Comparison of ENCODE assay signal across 24 cellular contexts in the genomic region with DNA sequence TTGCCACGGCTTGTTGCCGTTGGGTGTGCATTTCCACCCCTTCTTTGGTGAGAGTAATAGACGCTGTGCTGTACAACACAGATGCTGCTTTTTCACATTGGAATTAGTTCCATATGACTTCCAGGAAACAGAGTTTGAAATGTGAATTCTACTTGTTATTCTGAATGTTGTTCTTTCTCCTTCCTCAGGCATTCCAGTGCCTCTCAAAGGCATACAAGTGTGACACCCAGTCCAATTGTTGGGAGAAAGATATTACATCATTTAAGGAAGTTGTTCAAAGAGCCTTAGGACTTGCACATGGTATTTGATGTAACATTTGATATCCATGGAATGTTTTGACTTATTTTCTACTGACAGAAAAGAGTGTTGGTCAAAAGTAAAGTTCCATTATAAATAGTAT.
DNase-seq lines count a peak whose midpoint lies in the region; ATAC-seq, FAIRE-seq and TF ChIP-seq lines count a peak whose summit lies in the region.
"Had no signal": no experiment of that assay in that cellular context is flagged by ENCODE, and none has a peak within 500 bp of the region (broad histone marks: within the 10 kb centered on the region; RNA-seq: fewer than 3 reads in every experiment).

No MANE protein-coding gene starts in this region.

- TF ChIP-seq RAD21 in K562 (CRISPR knock-in tag; conservative IDR thresholded peaks at IDR 0.05 in 1 of 2, IDR thresholded peaks at IDR 0.05 in 1 of 2) = no peak

- no peak for TF ChIP-seq POLR2A in K562 (conservative IDR thresholded peaks at IDR 0.05)

- H3K9me3 ChIP-seq in K562 (replicated peaks; ENCODE audit: control insufficient read depth, insufficient read depth, low read depth, low read length) = no peaks in the 10 kb centered on the region; the same call in 1 of the 2 replicates
- H3K9me3 ChIP-seq in PC-3 (ENCODE audit: low read length) = no peaks in the 10 kb centered on the region
- H3K9me3 ChIP-seq: left ventricle myocardium inferior, transverse colon had no signal

- H3K4me1 Mint-ChIP-seq in Calu3 (ENCODE audit: low read depth, unreplicated experiment) = peaks cover 20% of the 10 kb centered on the region
- H3K4me1 Mint-ChIP-seq in osteocyte (ENCODE audit: unreplicated experiment) = peaks cover 21% of the 10 kb centered on the region
- no peaks in the 10 kb centered on the region for H3K4me1 Mint-ChIP-seq in activated T-cell treated with anti-CD3 and anti-CD28 coated beads, Interleukin-2, amount 50 U/mL, for 4 hours (ENCODE audit: low read depth)
- H3K4me1 Mint-ChIP-seq: activated CD4-positive, alpha-beta T cell treated with anti-CD3 and anti-CD28 coated beads, Interleukin-2, amount 10 ng/mL, durations not matched to agents 7 days and 5 days; activated naive CD8-positive, alpha-beta T cell treated with anti-CD3 and anti-CD28 coated beads, Interleukin-2, amount 10 ng/mL, durations not matched to agents 7 days and 5 days; activated T-helper 17 cell treated with anti-CD3 and anti-CD28 coated beads, Interleukin-2, amount 50 U/mL, for 72 hours had no signal

- H3K9ac ChIP-seq in K562 (ENCODE audit: insufficient read depth in 1 of 2, low read depth in 2 of 2, low read length in 2 of 2) (no peak overlapping the region), PC-3 (ENCODE audit: low read length) (no peak overlapping the region)

- no peaks in the 10 kb centered on the region for H3K27me3 Mint-ChIP-seq in Calu3 (ENCODE audit: unreplicated experiment)
- no peaks in the 10 kb centered on the region for H3K27me3 Mint-ChIP-seq in osteocyte (ENCODE audit: unreplicated experiment)
- no peaks in the 10 kb centered on the region for H3K27me3 Mint-ChIP-seq in activated T-cell treated with anti-CD3 and anti-CD28 coated beads, Interleukin-2, amount 50 U/mL, for 4 hours (ENCODE audit: low read depth)
- H3K27me3 Mint-ChIP-seq: activated CD4-positive, alpha-beta T cell treated with anti-CD3 and anti-CD28 coated beads, Interleukin-2, amount 10 ng/mL, durations not matched to agents 7 days and 5 days; activated naive CD8-positive, alpha-beta T cell treated with anti-CD3 and anti-CD28 coated beads, Interleukin-2, amount 10 ng/mL, durations not matched to agents 7 days and 5 days; activated T-helper 17 cell treated with anti-CD3 and anti-CD28 coated beads, Interleukin-2, amount 50 U/mL, for 72 hours; brain; dendritic cell treated with granulocyte-macrophage colony-stimulating factor and Interleukin-4, amounts not matched to agents 40 ng/mL and 50 ng/mL, for 4 days had no signal

- TF ChIP-seq CTCF in Calu3 (IDR thresholded peaks at IDR 0.05; ENCODE audit: unreplicated experiment) = no peak
- TF ChIP-seq CTCF in K562 (IDR thresholded peaks at IDR 0.05 in 2 of 3, conservative IDR thresholded peaks at IDR 0.05 in 1 of 3; ENCODE audit: insufficient read depth in 2 of 3, low read depth in 1 of 3, low read length in 3 of 3) = no peak
- no peak for TF ChIP-seq CTCF in osteocyte (IDR thresholded peaks at IDR 0.05)
- no peak for TF ChIP-seq CTCF in PC-3 (conservative IDR thresholded peaks at IDR 0.05; ENCODE audit: low read depth, low read length)

- CTCF ChIA-PET in Calu3 (lab: Charles Lee) (no interaction called here), K562 (lab: Yijun Ruan, JAX; ENCODE audit: low intra/inter-chr PET ratio) (no interaction called here), PC-3 (lab: Charles Lee) (no interaction called here)

- H3K36me3 ChIP-seq in K562 (ENCODE audit: control insufficient read depth, insufficient read depth, low read length) (peaks cover 45% of the 10 kb centered on the region; the same call in 2 of the 3 replicates), PC-3 (ENCODE audit: low read depth, low read length) (peaks cover 4% of the 10 kb centered on the region; the same call in 1 of the 2 replicates)

- no peaks in the 10 kb centered on the region for H3K9me2 ChIP-seq in PC-3 (replicated peaks; ENCODE audit: low read length)

- H3K4me2 ChIP-seq in K562 (ENCODE audit: insufficient read depth, low read length) (no peak overlapping the region), PC-3 (ENCODE audit: low read length) (no peak overlapping the region)
- H3K4me2 ChIP-seq: smooth muscle cell had no signal

- H3K36me3 Mint-ChIP-seq in Calu3 (ENCODE audit: insufficient read depth, unreplicated experiment) (peaks cover 7% of the 10 kb centered on the region), osteocyte (ENCODE audit: unreplicated experiment) (peaks cover 10% of the 10 kb centered on the region)
- H3K36me3 Mint-ChIP-seq in activated T-cell treated with anti-CD3 and anti-CD28 coated beads, Interleukin-2, amount 50 U/mL, for 4 hours (ENCODE audit: insufficient read depth) = peaks cover 75% of the 10 kb centered on the region

- intact Hi-C loops in Calu3 (cut with micrococcal nuclease; ENCODE audit: unreplicated experiment) (no loop called here), K562 (cut with micrococcal nuclease) (no loop called here), PC-3 (cut with micrococcal nuclease) (no loop called here)

- H3K9me1 ChIP-seq in K562 (ENCODE audit: control insufficient read depth, insufficient read depth, low read length) = no peaks in the 10 kb centered on the region

- H3K27me3 ChIP-seq in K562 (ENCODE audit: control insufficient read depth in 2 of 2, insufficient read depth in 2 of 2, low read length in 2 of 2) (no peaks in the 10 kb centered on the region), PC-3 (ENCODE audit: low read length) (no peaks in the 10 kb centered on the region)
- H3K27me3 ChIP-seq: transverse colon had no signal

- H3K4me3 ChIP-seq in K562 (no peak overlapping the region), PC-3 (ENCODE audit: low read length) (no peak overlapping the region)
- H3K4me3 ChIP-seq: left ventricle myocardium inferior, smooth muscle cell, transverse colon had no signal

- no peak for TF ChIP-seq EP300 in K562 (IDR thresholded peaks at IDR 0.05; ENCODE audit: low read length)

- in situ Hi-C loops in K562 (cut with MboI) = no loop called here

- 97% methylated on average over 3 of the region's 3 CpGs for WGBS in K562 (ENCODE audit: insufficient coverage, low coverage, missing lambda C conversion rate)

- H3K9me3 Mint-ChIP-seq in Calu3 (ENCODE audit: low read depth, unreplicated experiment) (peaks cover 2% of the 10 kb centered on the region), osteocyte (ENCODE audit: unreplicated experiment) (peaks cover 4% of the 10 kb centered on the region)
- no peaks in the 10 kb centered on the region for H3K9me3 Mint-ChIP-seq in activated T-cell treated with anti-CD3 and anti-CD28 coated beads, Interleukin-2, amount 50 U/mL, for 4 hours
- H3K9me3 Mint-ChIP-seq: activated CD4-positive, alpha-beta T cell treated with anti-CD3 and anti-CD28 coated beads, Interleukin-2, amount 10 ng/mL, durations not matched to agents 7 days and 5 days; activated naive CD8-positive, alpha-beta T cell treated with anti-CD3 and anti-CD28 coated beads, Interleukin-2, amount 10 ng/mL, durations not matched to agents 7 days and 5 days; activated T-helper 17 cell treated with anti-CD3 and anti-CD28 coated beads, Interleukin-2, amount 50 U/mL, for 72 hours; dendritic cell treated with granulocyte-macrophage colony-stimulating factor and Interleukin-4, amounts not matched to agents 40 ng/mL and 50 ng/mL, for 4 days had no signal

- H3K79me2 ChIP-seq in K562 (ENCODE audit: control insufficient read depth, insufficient read depth, low read length) (no peaks in the 10 kb centered on the region), PC-3 (ENCODE audit: low read length) (no peaks in the 10 kb centered on the region)

- BruUV-seq in Calu3 (replicated peaks; lab: Mats Ljungman, UMichigan) (no TSS peak), K562 (replicated peaks; lab: Mats Ljungman, UMichigan) (no TSS peak), PC-3 (replicated peaks; lab: Mats Ljungman, UMichigan) (no TSS peak)

- no peak for ATAC-seq in K562
- ATAC-seq in PC-3 = no peak
- ATAC-seq in activated T-cell treated with anti-CD3 and anti-CD28 coated beads, Interleukin-2, amount 50 U/mL, for 4 hours = no peak
- ATAC-seq: activated T-helper 17 cell treated with anti-CD3 and anti-CD28 coated beads, Interleukin-2, amount 50 U/mL, for 72 hours; HepG2; stimulated activated naive CD8-positive, alpha-beta T cell treated with anti-CD3 and anti-CD28 coated beads, Interleukin-15, Interleukin-2, amounts not matched to agents 100 U/mL and 50 U/mL, for 24 hours had no signal

- peak overlapping the region; percentile 9 for H3K27ac Mint-ChIP-seq in Calu3 (ENCODE audit: unreplicated experiment)
- H3K27ac Mint-ChIP-seq in osteocyte (ENCODE audit: unreplicated experiment) = peak overlapping the region; percentile 79
- H3K27ac Mint-ChIP-seq: activated CD4-positive, alpha-beta T cell treated with anti-CD3 and anti-CD28 coated beads, Interleukin-2, amount 10 ng/mL, durations not matched to agents 7 days and 5 days; activated naive CD8-positive, alpha-beta T cell treated with anti-CD3 and anti-CD28 coated beads, Interleukin-2, amount 10 ng/mL, durations not matched to agents 7 days and 5 days; activated T-helper 17 cell treated with anti-CD3 and anti-CD28 coated beads, Interleukin-2, amount 50 U/mL, for 72 hours; dendritic cell treated with granulocyte-macrophage colony-stimulating factor and Interleukin-4, amounts not matched to agents 40 ng/mL and 50 ng/mL, for 4 days had no signal

- no peaks in the 10 kb centered on the region for H3F3A ChIP-seq in PC-3 (ENCODE audit: low read length, unreplicated experiment)

- H3K27ac ChIP-seq in K562 (ENCODE audit: extremely low read depth, low read depth, low read length) = no peak overlapping the region
- H3K27ac ChIP-seq in PC-3 (ENCODE audit: low read length) = no peak overlapping the region
- H3K27ac ChIP-seq: left ventricle myocardium inferior, transverse colon had no signal

- H3K4me3 Mint-ChIP-seq in Calu3 (ENCODE audit: low read depth, unreplicated experiment) (no peak overlapping the region), osteocyte (ENCODE audit: unreplicated experiment) (no peak overlapping the region)
- no peak overlapping the region for H3K4me3 Mint-ChIP-seq in activated T-cell treated with anti-CD3 and anti-CD28 coated beads, Interleukin-2, amount 50 U/mL, for 4 hours
- H3K4me3 Mint-ChIP-seq: activated CD4-positive, alpha-beta T cell treated with anti-CD3 and anti-CD28 coated beads, Interleukin-2, amount 10 ng/mL, durations not matched to agents 7 days and 5 days; activated naive CD8-positive, alpha-beta T cell treated with anti-CD3 and anti-CD28 coated beads, Interleukin-2, amount 10 ng/mL, durations not matched to agents 7 days and 5 days; activated T-helper 17 cell treated with anti-CD3 and anti-CD28 coated beads, Interleukin-2, amount 50 U/mL, for 72 hours; brain; dendritic cell treated with granulocyte-macrophage colony-stimulating factor and Interleukin-4, amounts not matched to agents 40 ng/mL and 50 ng/mL, for 4 days had no signal

- no peak for FAIRE-seq in K562 (lab: Jason Lieb, UNC)
- FAIRE-seq: HepG2 had no signal

- POLR2A ChIA-PET in K562 (lab: Yijun Ruan, JAX) = no interaction called here
- POLR2A ChIA-PET in PC-3 (lab: Charles Lee; ENCODE audit: unreplicated experiment) = no interaction called here

- no peak overlapping the region for H2AFZ ChIP-seq in K562 (ENCODE audit: low read depth, low read length)
- H2AFZ ChIP-seq in PC-3 (ENCODE audit: low read length) = no peak overlapping the region

- no peaks in the 10 kb centered on the region for H3K4me1 ChIP-seq in K562 (replicated peaks in 1 of 2; ENCODE audit: control insufficient read depth in 2 of 2, insufficient read depth in 2 of 2, low read length in 2 of 2)
- H3K4me1 ChIP-seq in PC-3 (ENCODE audit: insufficient read depth, low read length) = peaks cover 4% of the 10 kb centered on the region
- H3K4me1 ChIP-seq: transverse colon had no signal

- no peaks in the 10 kb centered on the region for H4K20me1 ChIP-seq in K562 (replicated peaks; ENCODE audit: control insufficient read depth, insufficient read depth, low read length)
- no peaks in the 10 kb centered on the region for H4K20me1 ChIP-seq in PC-3 (ENCODE audit: low read length)

- DNase-seq in Calu3 = no peak
- DNase-seq in K562 (ENCODE audit: extremely low read depth in 1 of 4, low spot score in 3 of 4) = no peak
- peak; percentile 44 for DNase-seq in fibroblast of the conjunctiva (ENCODE audit: low read depth)
- no peak for DNase-seq in osteocyte (ENCODE audit: extremely low spot score, unreplicated experiment)
- DNase-seq in PC-3 = no peak
- no peak for DNase-seq in NCI-H187 treated with DMSO at 0.1 percent for 48 hours (lab: John Stamatoyannopoulos, UW)
- DNase-seq in stimulated activated naive CD4-positive, alpha-beta T cell (lab: John Stamatoyannopoulos, UW) = no peak
- DNase-seq in activated T-cell treated with anti-CD3 and anti-CD28 coated beads, Interleukin-2, amount 50 U/mL, for 4 hours = no peak
- DNase-seq: activated CD4-positive, alpha-beta T cell treated with anti-CD3 and anti-CD28 coated beads, Interleukin-2, amount 10 ng/mL, durations not matched to agents 7 days and 5 days; activated naive CD8-positive, alpha-beta T cell treated with anti-CD3 and anti-CD28 coated beads, Interleukin-2, amount 10 ng/mL, durations not matched to agents 7 days and 5 days; COR-L47; left ventricle myocardium inferior; NCI-H1417 treated with DMSO at 0.1 percent for 48 hours; NCI-H524 treated with DMSO at 0.1 percent for 48 hours; RPMI8226; stimulated activated CD4-positive, alpha-beta T cell treated with anti-CD3 and anti-CD28 coated beads, Interleukin-2, amount 100 ng/mL, for 48 hours; stimulated activated naive CD8-positive, alpha-beta T cell treated with anti-CD3 and anti-CD28 coated beads, Interleukin-15, Interleukin-2, amounts not matched to agents 100 U/mL and 50 U/mL, for 24 hours; SW 1271; transverse colon had no signal
